Comparison of ENCODE assay signal across 8 cellular contexts in genomic region chr5:98587166-98587565, GRCh38.
"Had no signal": no experiment of that assay in that cellular context is flagged by ENCODE, and none has a peak within 500 bp of the region (broad histone marks: within the 10 kb centered on the region; RNA-seq: fewer than 3 reads in every experiment).

No MANE protein-coding gene starts in this region.

- H3K9me3 ChIP-seq: HAP-1 had no signal

- DNase-seq: GM23248, GOT3, H7, HFFc6, IMR-90 had no signal

- H3K4me1 ChIP-seq: HAP-1 had no signal

- H2AFZ ChIP-seq: GM23248 had no signal

- H3K4me3 ChIP-seq: GM23248, HAP-1, K562 had no signal

- ATAC-seq: HCT116, K562 had no signal

- H3K36me3 ChIP-seq: HAP-1 had no signal
